21 cellular contexts compared by ENCODE assay signal in genomic region chr5:164301136-164301535, GRCh38.
"Had no signal": no experiment of that assay in that cellular context is flagged by ENCODE, and none has a peak within 500 bp of the region (broad histone marks: within the 10 kb centered on the region; RNA-seq: fewer than 3 reads in every experiment).

No MANE protein-coding gene starts in this region.

- H3K9me3 ChIP-seq: SK-N-SH had no signal

- ATAC-seq: T-cell had no signal

- DNase-seq: KBM-7, NCI-H1092, NCI-H1105 treated with DMSO at 0.1 percent for 48 hours, NCI-H1417 treated with DMSO at 0.1 percent for 48 hours, NCI-H187, NCI-H2029, NCI-H2081 treated with DMSO at 0.1 percent for 48 hours, NCI-H2171, NCI-H226, NCI-H446, NCI-H510A, NCI-H526, NCI-H748 treated with DMSO at 0.1 percent for 48 hours, Right ventricle myocardium superior, RPMI8226, SK-N-SH, SW 1271, T-cell had no signal

- H3K9ac ChIP-seq: SK-N-SH had no signal

- H3K4me2 ChIP-seq: SK-N-SH had no signal

- H3K27ac ChIP-seq: HL-60 had no signal

- FAIRE-seq: HTR-8/SVneo, RCC 7860 had no signal
